11 cellular contexts compared by ENCODE assay signal in genomic region chr5:141608046-141608445, GRCh38. TPM values are rescaled to one million over a fixed set of nuclear protein-coding genes. Genes with fewer than 3 reads are reported as not detected.
DNase-seq lines count a peak whose midpoint lies in the region; ATAC-seq and TF ChIP-seq lines count a peak whose summit lies in the region.
"Had no signal": no experiment of that assay in that cellular context is flagged by ENCODE, and none has a peak within 500 bp of the region (broad histone marks: within the 10 kb centered on the region; RNA-seq: fewer than 3 reads in every experiment).

No MANE protein-coding gene starts in this region.

- H3K4me1 Mint-ChIP-seq in activated T-cell treated with anti-CD3 and anti-CD28 coated beads, Interleukin-2, amount 50 U/mL, for 72 hours (ENCODE audit: low read depth) = peaks cover 89% of the 10 kb centered on the region
- H3K4me1 Mint-ChIP-seq in activated CD8-positive, alpha-beta T cell treated with anti-CD3 and anti-CD28 coated beads for 36 hours (ENCODE audit: low read depth) = peaks cover 82% of the 10 kb centered on the region

- H3K27ac Mint-ChIP-seq in activated T-cell treated with anti-CD3 and anti-CD28 coated beads, Interleukin-2, amount 50 U/mL, for 72 hours = peak overlapping the region; percentile 90
- peak overlapping the region; percentile 94 for H3K27ac Mint-ChIP-seq in activated CD8-positive, alpha-beta T cell treated with anti-CD3 and anti-CD28 coated beads for 36 hours

- H3K36me3 Mint-ChIP-seq in activated T-cell treated with anti-CD3 and anti-CD28 coated beads, Interleukin-2, amount 50 U/mL, for 72 hours (ENCODE audit: insufficient read depth in 2 of 2) = peaks cover 2 to 9% of the 10 kb centered on the region in 2 donors
- H3K36me3 Mint-ChIP-seq in activated CD8-positive, alpha-beta T cell treated with anti-CD3 and anti-CD28 coated beads for 36 hours (ENCODE audit: low read depth) = peaks cover 27% of the 10 kb centered on the region

- in situ Hi-C loops in brain microvascular endothelial cell (cut with HindIII; ENCODE audit: low pct_ligation_motif_present, low sequenced_read_pairs) = no loop called here

- H3K9me3 Mint-ChIP-seq in activated T-cell treated with anti-CD3 and anti-CD28 coated beads, Interleukin-2, amount 50 U/mL, for 72 hours = no peaks in the 10 kb centered on the region
- H3K9me3 Mint-ChIP-seq in activated CD8-positive, alpha-beta T cell treated with anti-CD3 and anti-CD28 coated beads for 36 hours = no peaks in the 10 kb centered on the region

- no peak overlapping the region for H3K9ac ChIP-seq in liver (ENCODE audit: low read depth in 1 of 2, low read length in 2 of 2)

- DNase-seq in activated T-cell treated with anti-CD3 and anti-CD28 coated beads, Interleukin-2, amount 50 U/mL, for 72 hours = no peak
- DNase-seq in activated T-cell treated with anti-CD3 and anti-CD28 coated beads, Interleukin-2, amount 50 U/mL, for 48 hours = no peak
- DNase-seq in activated CD8-positive, alpha-beta T cell treated with anti-CD3 and anti-CD28 coated beads for 36 hours = no peak
- no peak for DNase-seq in iPS-NIHi11 (ENCODE audit: low spot score)
- no peak for DNase-seq in DMS 273 treated with DMSO at 0.1 percent for 48 hours (lab: John Stamatoyannopoulos, UW)
- DNase-seq in brain microvascular endothelial cell = no peak
- DNase-seq: activated CD4-positive, CD25-positive, alpha-beta regulatory T cell treated with anti-CD3 and anti-CD28 coated beads, Interleukin-2, amount 50 U/mL, for 72 hours; NCI-H1930; SJCRH30 had no signal

- peak overlapping the region; percentile 0 to 86 for H3K4me3 Mint-ChIP-seq in activated T-cell treated with anti-CD3 and anti-CD28 coated beads, Interleukin-2, amount 50 U/mL, for 72 hours
- no peak overlapping the region for H3K4me3 Mint-ChIP-seq in activated CD8-positive, alpha-beta T cell treated with anti-CD3 and anti-CD28 coated beads for 36 hours

- intact Hi-C loops in activated CD8-positive, alpha-beta T cell treated with anti-CD3 and anti-CD28 coated beads for 36 hours (cut with micrococcal nuclease) = no loop called here

- POLR2A ChIA-PET in activated CD8-positive, alpha-beta T cell treated with anti-CD3 and anti-CD28 coated beads for 36 hours (lab: Charles Lee) = interaction anchor here (0.6 to 3.3 kb wide), 5 partner anchors 8 to 12 kb away, joined by 3 to 9 read pairs (median 4); partner anchors contain the start of gene DIAPH1

- no peak for TF ChIP-seq CTCF in activated CD8-positive, alpha-beta T cell treated with anti-CD3 and anti-CD28 coated beads for 36 hours (IDR thresholded peaks at IDR 0.05)
- TF ChIP-seq CTCF in liver (IDR thresholded peaks at IDR 0.05; ENCODE audit: low read depth, low read length, missing input control) = no peak
- no peak for TF ChIP-seq CTCF in brain microvascular endothelial cell (IDR thresholded peaks at IDR 0.05; ENCODE audit: low read depth, low read length, missing control alignments)

- TF ChIP-seq RAD21 in liver (IDR thresholded peaks at IDR 0.05) = no peak

- H3K4me3 ChIP-seq in liver (ENCODE audit: low read depth in 1 of 3, low read length in 3 of 3) (peak overlapping the region in 1 of 3 donors; percentile 15), thymus (ENCODE audit: low read length) (no peak overlapping the region), brain microvascular endothelial cell (ENCODE audit: low read depth, low read length) (no peak overlapping the region)
- H3K4me3 ChIP-seq: SJCRH30 had no signal

- WGBS in liver = 62% methylated on average over 2 of the region's 2 CpGs
- WGBS in thymus = 97% methylated on average over 2 of the region's 2 CpGs

- H3K36me3 ChIP-seq in liver (ENCODE audit: control insufficient read depth in 4 of 4, insufficient read depth in 3 of 4, low read depth in 1 of 4, low read length in 3 of 4) = no peaks in the 10 kb centered on the region
- no peaks in the 10 kb centered on the region for H3K36me3 ChIP-seq in thymus (ENCODE audit: control insufficient read depth, insufficient read depth)
- no peaks in the 10 kb centered on the region for H3K36me3 ChIP-seq in brain microvascular endothelial cell (replicated peaks)

- H3K27me3 Mint-ChIP-seq in activated T-cell treated with anti-CD3 and anti-CD28 coated beads, Interleukin-2, amount 50 U/mL, for 72 hours (ENCODE audit: low read depth) = no peaks in the 10 kb centered on the region
- H3K27me3 Mint-ChIP-seq in activated CD8-positive, alpha-beta T cell treated with anti-CD3 and anti-CD28 coated beads for 36 hours = no peaks in the 10 kb centered on the region

- H3K27me3 ChIP-seq in liver (ENCODE audit: control insufficient read depth in 4 of 4, insufficient read depth in 4 of 4, low read length in 3 of 4) (no peaks in the 10 kb centered on the region), thymus (ENCODE audit: control insufficient read depth, insufficient read depth) (no peaks in the 10 kb centered on the region), brain microvascular endothelial cell (replicated peaks) (no peaks in the 10 kb centered on the region)
- H3K27me3 ChIP-seq: SJCRH30 had no signal

- peak overlapping the region; percentile 75 to 80 for H3K27ac ChIP-seq in liver (ENCODE audit: low read depth in 1 of 2, low read length in 2 of 2)
- H3K27ac ChIP-seq in thymus (ENCODE audit: low read depth) = peak overlapping the region; percentile 74
- H3K27ac ChIP-seq in brain microvascular endothelial cell = no peak overlapping the region
- H3K27ac ChIP-seq: SJCRH30 had no signal

- CTCF ChIA-PET in activated CD8-positive, alpha-beta T cell treated with anti-CD3 and anti-CD28 coated beads for 36 hours (lab: Charles Lee) = interaction anchor here (2.1 to 9.6 kb wide), 3 partner anchors 10 to 41 kb away, joined by 6 to 132 read pairs (median 48); partner anchors contain the start of gene DIAPH1

- peaks cover 23 to 73% (median 60%) of the 10 kb centered on the region in 4 donors for H3K4me1 ChIP-seq in liver (ENCODE audit: control insufficient read depth in 4 of 4, insufficient read depth in 4 of 4, low read length in 3 of 4)
- peaks cover 16% of the 10 kb centered on the region for H3K4me1 ChIP-seq in thymus (ENCODE audit: control insufficient read depth, insufficient read depth, low read length)
- H3K4me1 ChIP-seq: SJCRH30 had no signal

- H3K9me3 ChIP-seq in liver (ENCODE audit: control insufficient read depth in 4 of 4, low read length in 3 of 4) = no peaks in the 10 kb centered on the region
- no peaks in the 10 kb centered on the region for H3K9me3 ChIP-seq in thymus (ENCODE audit: control insufficient read depth)
- H3K9me3 ChIP-seq: SJCRH30 had no signal

- no peak for ATAC-seq in activated T-cell treated with anti-CD3 and anti-CD28 coated beads, Interleukin-2, amount 50 U/mL, for 72 hours (replicated peaks in 1 of 2)
- ATAC-seq in activated CD8-positive, alpha-beta T cell treated with anti-CD3 and anti-CD28 coated beads for 36 hours = no peak

TF ChIP-seq in liver, 16 proteins besides CTCF, POLR2A, EP300 and RAD21 (continues in another document):
- no peak for TF ChIP-seq ATF3 (IDR thresholded peaks at IDR 0.05)
- no peak for TF ChIP-seq TAF1 (conservative IDR thresholded peaks at IDR 0.05)
- no peak for TF ChIP-seq REST (IDR thresholded peaks at IDR 0.05)
- no peak for TF ChIP-seq SP1 (IDR thresholded peaks at IDR 0.05)

RNA-seq across cellular contexts. Expression of gene DIAPH1, which starts 10.8 kb away (rescaled TPM):
- total RNA-seq in activated T-cell treated with anti-CD3 and anti-CD28 coated beads, Interleukin-2, amount 50 U/mL, for 72 hours = 100 to 1,000 TPM; 162 to 165 TPM
- 100 to 1,000 TPM; 209 to 218 TPM for total RNA-seq in activated CD8-positive, alpha-beta T cell treated with anti-CD3 and anti-CD28 coated beads for 36 hours
- 10 to 100 TPM; 51.5 to 73.9 TPM for total RNA-seq in liver
- polyA plus RNA-seq in liver (10 to 100 TPM; 67.8 to 74.7 TPM), thymus (80.0 TPM)

RNA-seq across cellular contexts. Expression of gene HDAC3, which starts 28.6 kb away (rescaled TPM):
- 10 to 100 TPM; 64.1 to 69.2 TPM for total RNA-seq in activated T-cell treated with anti-CD3 and anti-CD28 coated beads, Interleukin-2, amount 50 U/mL, for 72 hours
- total RNA-seq in activated CD8-positive, alpha-beta T cell treated with anti-CD3 and anti-CD28 coated beads for 36 hours = 10 to 100 TPM; 94.8 to 98.3 TPM
- total RNA-seq in liver = 10 to 100 TPM; 42.3 to 45.3 TPM
- polyA plus RNA-seq in liver (10 to 100 TPM; 20.1 to 28.0 TPM), thymus (82.9 TPM)

RNA-seq across cellular contexts. Expression of gene RELL2, which starts 28.8 kb away (rescaled TPM):
- 10 to 100 TPM; 14.6 to 19.5 TPM for total RNA-seq in activated T-cell treated with anti-CD3 and anti-CD28 coated beads, Interleukin-2, amount 50 U/mL, for 72 hours
- total RNA-seq in activated CD8-positive, alpha-beta T cell treated with anti-CD3 and anti-CD28 coated beads for 36 hours = 10 to 100 TPM; 31.4 to 35.6 TPM
- 1 to 10 TPM in 1 of 2 donors, under 1 TPM in 1; 0.47 to 1.3 TPM for total RNA-seq in liver
- polyA plus RNA-seq in liver (1 to 10 TPM in 1 of 2 donors, under 1 TPM in 1; 0.61 to 1.2 TPM), thymus (20.8 TPM)

RNA-seq across cellular contexts. Expression of gene FCHSD1, which starts 43.2 kb away (rescaled TPM):
- 10 to 100 TPM; 54.1 to 61.1 TPM for total RNA-seq in activated T-cell treated with anti-CD3 and anti-CD28 coated beads, Interleukin-2, amount 50 U/mL, for 72 hours
- 10 to 100 TPM; 30.1 to 31.8 TPM for total RNA-seq in activated CD8-positive, alpha-beta T cell treated with anti-CD3 and anti-CD28 coated beads for 36 hours
- 1 to 10 TPM; 2.4 to 6.4 TPM for total RNA-seq in liver
- polyA plus RNA-seq in liver (1 to 10 TPM; 1.3 to 2.1 TPM), thymus (29.8 TPM)

Comparison
In these comparisons a context has a peak if more than half of its experiments do, and no peak if none do; other contexts are left out.
1. RNA of gene RELL2, which starts 28.8 kb away (total RNA-seq): 31.4 to 35.6 TPM in activated CD8-positive, alpha-beta T cell treated with anti-CD3 and anti-CD28 coated beads for 36 hours and 14.6 to 19.5 TPM in activated T-cell treated with anti-CD3 and anti-CD28 coated beads, Interleukin-2, amount 50 U/mL, for 72 hours; 0.47 to 1.3 TPM in liver; every median in the first group is over 4 times any median in the second.